In genomic region chr16:86288716-86289294, GRCh38 we compare ENCODE assay signal across 1 cellular context.
TF ChIP-seq lines count a peak whose summit lies in the region.

No MANE protein-coding gene starts in this region.

TF ChIP-seq in IMR-90, 13 proteins besides CTCF, POLR2A, EP300 and RAD21:
- no peak for TF ChIP-seq ELK1 (IDR thresholded peaks at IDR 0.05; ENCODE audit: borderline replicate concordance, low read depth, low read length)
- TF ChIP-seq MXI1 (IDR thresholded peaks at IDR 0.05; ENCODE audit: borderline replicate concordance, low read depth, low read length), result no peak
- TF ChIP-seq RFX5 (IDR thresholded peaks at IDR 0.05; ENCODE audit: low read depth, low read length), result no peak
- no peak for TF ChIP-seq NFE2L2 (IDR thresholded peaks at IDR 0.05; ENCODE audit: low read depth, low read length)
- TF ChIP-seq SMC3 (IDR thresholded peaks at IDR 0.05; ENCODE audit: low read depth, low read length), result no peak
- no peak for TF ChIP-seq CHD1 (IDR thresholded peaks at IDR 0.05; ENCODE audit: low read depth, low read length)
TF ChIP-seq in IMR-90: peak in this region for 0.
